In the genomic region with DNA sequence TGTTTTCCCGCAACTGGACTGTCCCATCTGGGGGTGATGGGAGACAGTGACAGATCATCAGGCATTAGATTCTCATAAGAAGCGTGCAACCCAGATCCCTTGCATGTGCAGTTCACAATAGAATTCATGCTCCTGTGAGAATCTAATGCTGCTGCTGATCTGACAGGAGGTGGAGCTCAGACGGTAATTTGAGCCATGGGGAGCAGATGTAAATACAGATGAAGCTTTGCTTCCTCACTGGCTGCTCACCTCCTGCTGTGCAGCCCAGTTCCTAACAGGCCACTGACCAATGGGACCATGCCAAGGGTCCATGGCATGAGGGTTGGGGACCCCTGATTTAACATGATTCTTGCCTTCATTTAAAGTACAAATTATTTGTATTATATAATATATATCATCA, we compare ENCODE assay signal across 1 cellular context. TPM values are rescaled to one million over a fixed set of nuclear protein-coding genes. Genes with fewer than 3 reads are reported as not detected.
"Had no signal": no experiment of that assay in that cellular context is flagged by ENCODE, and none has a peak within 500 bp of the region (broad histone marks: within the 10 kb centered on the region; RNA-seq: fewer than 3 reads in every experiment).

No MANE protein-coding gene starts in this region.

RNA-seq across cellular contexts. Expression of a gene that starts 26.8 kb away (rescaled TPM):
- total RNA-seq: lung microvascular endothelial cell had no signal
